In the genomic region with DNA sequence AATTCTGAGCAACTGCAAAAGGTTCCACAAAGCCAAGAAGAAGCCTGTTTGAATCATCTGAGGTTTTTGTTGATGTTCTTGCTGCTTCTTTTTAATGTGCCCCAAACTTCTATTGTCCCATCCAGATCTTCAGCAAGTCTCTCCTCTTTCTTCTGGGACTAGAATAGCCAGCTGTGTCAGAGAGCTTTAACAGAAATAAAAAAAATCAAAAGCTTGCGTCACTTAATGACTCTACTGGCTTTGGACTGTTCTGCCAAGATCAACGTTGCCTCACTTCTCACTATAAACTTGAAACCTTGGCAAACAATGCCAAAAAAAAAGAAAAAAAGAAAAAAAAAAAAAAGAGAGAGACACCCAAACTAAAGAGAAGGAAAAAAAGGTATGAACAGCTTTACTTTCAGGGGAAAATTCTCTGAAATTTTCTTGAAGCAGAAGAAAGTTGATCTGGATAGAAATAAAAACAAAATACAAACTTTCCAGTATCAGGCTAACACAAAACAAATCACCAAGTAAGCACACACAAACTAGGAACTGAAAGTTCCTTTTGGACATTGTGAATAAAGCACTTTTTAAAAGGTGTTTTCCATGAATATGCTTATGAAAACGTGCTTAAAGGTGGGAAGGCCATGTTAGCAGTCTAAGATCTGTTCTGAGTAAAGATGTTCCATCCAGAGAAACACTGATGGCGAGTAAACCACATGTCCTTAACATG, we compare ENCODE assay signal across 10 cellular contexts. TPM values are rescaled to one million over a fixed set of nuclear protein-coding genes. Genes with fewer than 3 reads are reported as not detected.
DNase-seq lines count a peak whose midpoint lies in the region; ATAC-seq and TF ChIP-seq lines count a peak whose summit lies in the region.
"Had no signal": no experiment of that assay in that cellular context is flagged by ENCODE, and none has a peak within 500 bp of the region (broad histone marks: within the 10 kb centered on the region; RNA-seq: fewer than 3 reads in every experiment).

No MANE protein-coding gene starts in this region.

- 17 to 29% (median 22%) methylated on average over 4 of the region's 4 CpGs for whole genome bisulfite sequencing in psoas muscle, 3 donors

- H3K4me1 Mint-ChIP-seq in T-helper 2 cell treated with Interferon-gamma antibody and Interleukin-4, amounts not matched to agents 5 μg/mL and 100 μg/mL, for 36 hours (ENCODE audit: low read depth): no peaks in the 10 kb centered on the region

- H3K9me3 Mint-ChIP-seq in T-helper 2 cell treated with Interferon-gamma antibody and Interleukin-4, amounts not matched to agents 5 μg/mL and 100 μg/mL, for 36 hours: no peaks in the 10 kb centered on the region
- H3K9me3 Mint-ChIP-seq: activated T-helper 1 cell treated with anti-CD3 and anti-CD28 coated beads, Interleukin-12 subunit alpha, Interleukin-12 subunit beta, Interleukin-2, Interleukin-4 antibody, amounts not matched to agents 30 ng/mL and 10 ng/mL and 1 ng/mL, durations not matched to agents 14 hours and 24 hours and 36 hours had no signal

- intact Hi-C loops in psoas muscle (cut with DNase I): loop anchor here (2.0 to 5.0 kb wide), 3 partner anchors 51 to 66 kb away; a partner anchor contains a TSS

- peaks cover 42% of the 10 kb centered on the region for H3K4me1 ChIP-seq in psoas muscle

- H3K4me3 ChIP-seq in fibroblast of the aortic adventitia (ENCODE audit: low read depth, low read length) (peak overlapping the region; percentile 4), psoas muscle (peak overlapping the region; percentile 70)

- no peak overlapping the region for H3K4me3 Mint-ChIP-seq in T-helper 2 cell treated with Interferon-gamma antibody and Interleukin-4, amounts not matched to agents 5 μg/mL and 100 μg/mL, for 36 hours
- H3K4me3 Mint-ChIP-seq: activated T-helper 1 cell treated with anti-CD3 and anti-CD28 coated beads, Interleukin-12 subunit alpha, Interleukin-12 subunit beta, Interleukin-2, Interleukin-4 antibody, amounts not matched to agents 30 ng/mL and 10 ng/mL and 1 ng/mL, durations not matched to agents 14 hours and 24 hours and 36 hours had no signal

- H3K27me3 ChIP-seq in psoas muscle (ENCODE audit: insufficient read depth in 3 of 3, low read length in 2 of 3): no peaks in the 10 kb centered on the region
- H3K27me3 ChIP-seq: neutrophil had no signal

- TF ChIP-seq CTCF in fibroblast of the aortic adventitia (IDR thresholded peaks at IDR 0.05; ENCODE audit: insufficient read depth, low read length) (no peak), psoas muscle (IDR thresholded peaks at IDR 0.05) (no peak)

- peak overlapping the region; percentile 90 for H3K27ac ChIP-seq in psoas muscle
- H3K27ac ChIP-seq: neutrophil had no signal

- H3K36me3 ChIP-seq in psoas muscle (ENCODE audit: insufficient read depth in 1 of 2, low read depth in 1 of 2): peaks cover 0 to 10% of the 10 kb centered on the region in 2 donors
- H3K36me3 ChIP-seq: neutrophil had no signal

- no peak overlapping the region for H3K27ac Mint-ChIP-seq in T-helper 2 cell treated with Interferon-gamma antibody and Interleukin-4, amounts not matched to agents 5 μg/mL and 100 μg/mL, for 36 hours
- H3K27ac Mint-ChIP-seq: activated T-helper 1 cell treated with anti-CD3 and anti-CD28 coated beads, Interleukin-12 subunit alpha, Interleukin-12 subunit beta, Interleukin-2, Interleukin-4 antibody, amounts not matched to agents 30 ng/mL and 10 ng/mL and 1 ng/mL, durations not matched to agents 14 hours and 24 hours and 36 hours had no signal

- ATAC-seq in psoas muscle (peak; percentile 65 to 80 (median 78)), GM19328 (IDR thresholded peaks at IDR 0.05; ENCODE audit: unreplicated experiment) (no peak), HG03025 (IDR thresholded peaks at IDR 0.05; ENCODE audit: low FRiP score, unreplicated experiment) (no peak)

- peaks cover 8% of the 10 kb centered on the region for H3K27me3 Mint-ChIP-seq in T-helper 2 cell treated with Interferon-gamma antibody and Interleukin-4, amounts not matched to agents 5 μg/mL and 100 μg/mL, for 36 hours (ENCODE audit: low read depth)

- H3K9me3 ChIP-seq in psoas muscle: no peaks in the 10 kb centered on the region
- H3K9me3 ChIP-seq: neutrophil had no signal

- DNase-seq in Daoy (ENCODE audit: low read depth): peak; percentile 29
- peak; percentile 15 for DNase-seq in RPMI7951 (ENCODE audit: low read depth)
- DNase-seq in fibroblast of the aortic adventitia (ENCODE audit: low read depth): peak; percentile 96
- no peak for DNase-seq in psoas muscle
- DNase-seq in GOT3 (lab: John Stamatoyannopoulos, UW): no peak
- DNase-seq in T-helper 2 cell treated with Interferon-gamma antibody and Interleukin-4, amounts not matched to agents 5 μg/mL and 100 μg/mL, for 36 hours (ENCODE audit: low spot score): no peak

- H3K36me3 Mint-ChIP-seq in T-helper 2 cell treated with Interferon-gamma antibody and Interleukin-4, amounts not matched to agents 5 μg/mL and 100 μg/mL, for 36 hours (ENCODE audit: low read depth): no peaks in the 10 kb centered on the region

RNA-seq across cellular contexts. Expression of a gene that starts 14.8 kb away (rescaled TPM):
- 12.1 and 19.1 TPM in 2 replicates for total RNA-seq in Daoy (2014; rRNA removed; shearing (Covaris generic))
- 6.4 and 8.3 TPM in 2 replicates for total RNA-seq in RPMI7951 (2014; rRNA removed; shearing (Covaris generic))
- total RNA-seq in fibroblast of the aortic adventitia (ENCODE audit: low replicate concordance): 10.4 and 14.8 TPM in 2 replicates
- total RNA-seq in psoas muscle: 100 to 1,000 TPM in 2 of 4 donors, 10 to 100 TPM in 2; 47.7 to 216 (median 110) TPM
- 10 to 100 TPM; 32.6 to 94.3 (median 65.9) TPM for polyA plus RNA-seq in psoas muscle

Comparison
In these comparisons a context has a peak if more than half of its experiments do, and no peak if none do; other contexts are left out.
1. DNase-seq: peak in Daoy (single experiment), RPMI7951 (single experiment) and fibroblast of the aortic adventitia (single experiment); none in psoas muscle (0 of 2), GOT3 (single experiment) and T-helper 2 cell treated with Interferon-gamma antibody and Interleukin-4, amounts not matched to agents 5 μg/mL and 100 μg/mL, for 36 hours (single experiment).
2. ATAC-seq: peak in psoas muscle (4 of 4); none in GM19328 (single experiment) and HG03025 (single experiment).